Comparison of ENCODE assay signal across 8 cellular contexts in genomic region chr15:77633134-77633912, GRCh38. TPM values are rescaled to one million over a fixed set of nuclear protein-coding genes. Genes with fewer than 3 reads are reported as not detected.
DNase-seq lines count a peak whose midpoint lies in the region; ATAC-seq and TF ChIP-seq lines count a peak whose summit lies in the region.

No MANE protein-coding gene starts in this region.

- no peaks in the 10 kb centered on the region for H3K79me2 ChIP-seq in PC-3 (ENCODE audit: low read length)

- BruUV-seq in PC-3 (replicated peaks; lab: Mats Ljungman, UMichigan), result no TSS peak

- CTCF ChIA-PET in PC-3 (lab: Charles Lee), result interaction anchor here (0.6 to 1.9 kb wide), 4 partner anchors 25 to 188 kb away, joined by 3 to 11 read pairs (median 3); no protein-coding TSS in a partner anchor

- DNase-seq in AG20443 (ENCODE audit: low spot score), result peak; percentile 97
- DNase-seq in HT-29 (ENCODE audit: low spot score), result peak; percentile 96
- peak; percentile 85 for DNase-seq in PC-3
- peak; percentile 21 to 24 for DNase-seq in activated T-helper 1 cell treated with anti-CD3 and anti-CD28 coated beads, Interleukin-2, amount 50 U/mL, for 16 hours (ENCODE audit: low read depth in 1 of 2, low spot score in 1 of 2)
- peak; percentile 80 for DNase-seq in fibroblast of pulmonary artery (ENCODE audit: low read depth)
- DNase-seq in natural killer cell, result peak; percentile 62
- peak; percentile 48 for DNase-seq in stimulated activated naive CD4-positive, alpha-beta T cell treated with Interleukin-2 at 50 U/mL for 16 hours (lab: John Stamatoyannopoulos, UW)

- peak overlapping the region; percentile 82 for H3K4me3 Mint-ChIP-seq in natural killer cell

- no peaks in the 10 kb centered on the region for H3F3A ChIP-seq in PC-3 (ENCODE audit: low read length, unreplicated experiment)

- peaks cover 28% of the 10 kb centered on the region for H3K27me3 ChIP-seq in PC-3 (ENCODE audit: low read length)

- intact Hi-C loops in PC-3 (cut with micrococcal nuclease), result loop anchor here (1.0 to 5.0 kb wide), 2 partner anchors 188 to 516 kb away; no protein-coding TSS in a partner anchor
- intact Hi-C loops in natural killer cell (cut with micrococcal nuclease), result no loop called here

- no peaks in the 10 kb centered on the region for H3K36me3 ChIP-seq in PC-3 (ENCODE audit: low read depth, low read length)

- H3K4me2 ChIP-seq in PC-3 (ENCODE audit: low read length), result peak overlapping the region; percentile 91

- peak; percentile 98 for TF ChIP-seq CTCF in PC-3 (conservative IDR thresholded peaks at IDR 0.05; ENCODE audit: low read depth, low read length)
- TF ChIP-seq CTCF in fibroblast of pulmonary artery (IDR thresholded peaks at IDR 0.05; ENCODE audit: low read length, missing control alignments), result peak; percentile 100
- peak; percentile 93 for TF ChIP-seq CTCF in natural killer cell (IDR thresholded peaks at IDR 0.05)

- H3K4me1 ChIP-seq in PC-3 (ENCODE audit: insufficient read depth, low read length), result 0 out of 2 replicates have a peak, but pooled peaks cover 4% of the 10 kb centered on the region

- H3K27ac ChIP-seq in PC-3 (ENCODE audit: low read length), result no peak overlapping the region

- H3K9me3 Mint-ChIP-seq in natural killer cell, result no peaks in the 10 kb centered on the region

- peaks cover 10 to 14% of the 10 kb centered on the region in 2 donors for H3K4me1 Mint-ChIP-seq in natural killer cell

- peak overlapping the region; percentile 89 for H2AFZ ChIP-seq in PC-3 (ENCODE audit: low read length)

- H4K20me1 ChIP-seq in PC-3 (ENCODE audit: low read length), result no peaks in the 10 kb centered on the region

- no peaks in the 10 kb centered on the region for H3K9me2 ChIP-seq in PC-3 (replicated peaks; ENCODE audit: low read length)

- POLR2A ChIA-PET in PC-3 (lab: Charles Lee; ENCODE audit: unreplicated experiment), result no interaction called here

- ATAC-seq in GM18907 (IDR thresholded peaks at IDR 0.05; ENCODE audit: unreplicated experiment) (peak; percentile 69), PC-3 (peak; percentile 89), natural killer cell (peak; percentile 78 to 92 (median 88))

- no peaks in the 10 kb centered on the region for H3K9me3 ChIP-seq in PC-3 (ENCODE audit: low read length)

- no peaks in the 10 kb centered on the region for H3K36me3 Mint-ChIP-seq in natural killer cell

- H3K4me3 ChIP-seq in PC-3 (ENCODE audit: low read length) (peak overlapping the region; percentile 68), fibroblast of pulmonary artery (replicated peaks; ENCODE audit: low read depth, low read length) (peak overlapping the region; percentile 50)

- H3K27me3 Mint-ChIP-seq in natural killer cell (ENCODE audit: low read depth in 2 of 2), result peaks cover 55 to 56% of the 10 kb centered on the region in 2 donors

- no peak overlapping the region for H3K27ac Mint-ChIP-seq in natural killer cell

- H3K9ac ChIP-seq in PC-3 (ENCODE audit: low read length), result no peak overlapping the region

RNA-seq across cellular contexts. Expression of gene LINGO1, which starts 0.6 kb away (rescaled TPM):
- 0.16 and 0.31 TPM in 2 replicates for total RNA-seq in HT-29 (2014; rRNA removed; shearing (Covaris generic))
- total RNA-seq in PC-3 (2014; rRNA removed) (not detected in 2 replicates), natural killer cell (not detected)

Comparison
In these comparisons a context has a peak if more than half of its experiments do, and no peak if none do; other contexts are left out.
1. DNase-seq: peak in every context shown above with its lines; median percentile 97 in AG20443; 96 in HT-29; 85 in PC-3; 80 in fibroblast of pulmonary artery; 62 in natural killer cell; 48 in stimulated activated naive CD4-positive, alpha-beta T cell treated with Interleukin-2 at 50 U/mL for 16 hours; 22 in activated T-helper 1 cell treated with anti-CD3 and anti-CD28 coated beads, Interleukin-2, amount 50 U/mL, for 16 hours.